In the genomic region with DNA sequence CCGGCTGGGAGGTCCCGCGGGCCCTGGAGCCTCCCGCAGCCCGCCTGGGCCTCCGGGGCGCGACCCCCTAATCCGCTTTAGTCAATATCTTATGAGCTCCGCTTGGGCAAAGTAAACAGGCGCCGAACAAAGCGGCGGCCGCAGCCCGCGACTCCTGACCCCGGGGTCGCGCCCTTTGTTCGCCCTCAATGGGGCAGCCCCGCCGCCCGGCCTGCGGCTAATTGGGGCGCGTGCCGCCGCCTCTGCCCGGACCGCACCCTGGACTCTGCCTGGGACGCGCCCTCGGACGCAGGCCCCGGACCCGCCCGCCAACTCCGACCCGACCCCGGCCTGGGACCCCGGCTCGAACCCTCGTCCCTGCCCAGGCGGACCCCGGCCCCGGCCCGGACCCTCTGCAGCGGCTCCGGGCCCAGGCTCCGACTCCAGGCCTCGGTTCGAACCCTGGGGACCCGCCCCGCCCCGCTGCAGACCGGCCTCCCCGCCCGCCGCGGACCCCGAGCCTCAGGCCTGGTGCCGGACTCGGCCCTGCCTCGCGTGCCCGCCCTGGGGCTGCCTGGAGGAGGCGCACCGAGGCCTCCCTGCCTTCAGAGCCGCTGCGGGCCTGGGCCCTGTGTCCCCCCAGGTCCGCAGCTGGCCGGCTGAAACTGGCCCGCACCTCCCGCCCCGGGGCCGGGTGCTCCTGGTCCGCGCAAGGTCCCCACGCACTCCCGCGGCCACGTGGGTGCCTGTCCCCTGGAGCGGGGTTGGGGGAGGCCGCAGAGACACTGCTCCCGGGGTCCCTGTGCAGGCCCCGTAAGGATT, we compare ENCODE assay signal across 11 cellular contexts.
DNase-seq lines count a peak whose midpoint lies in the region; ATAC-seq and TF ChIP-seq lines count a peak whose summit lies in the region.
"Had no signal": no experiment of that assay in that cellular context is flagged by ENCODE, and none has a peak within 500 bp of the region (broad histone marks: within the 10 kb centered on the region; RNA-seq: fewer than 3 reads in every experiment).

No MANE protein-coding gene starts in this region.

- H3K4me1 ChIP-seq in gastroesophageal sphincter, result peaks cover 7 to 100% (median 72%) of the 10 kb centered on the region in 3 donors
- H3K4me1 ChIP-seq in mucosa of stomach (ENCODE audit: control insufficient read depth, insufficient read depth, low read length), result peaks cover 84% of the 10 kb centered on the region
- H3K4me1 ChIP-seq in thyroid gland, result peaks cover 42 to 54% of the 10 kb centered on the region in 2 donors
- peaks cover 1% of the 10 kb centered on the region; the same call in 1 of the 2 replicates for H3K4me1 ChIP-seq in SJCRH30

- H3K27ac Mint-ChIP-seq in WTC11, result no peak overlapping the region
- H3K27ac Mint-ChIP-seq in endothelial cell (ENCODE audit: unreplicated experiment), result no peak overlapping the region

- H3K4me3 Mint-ChIP-seq in WTC11 (peak overlapping the region; percentile 31; the same call in 1 of the 2 replicates), endothelial cell (ENCODE audit: unreplicated experiment) (no peak overlapping the region)

- H3K27me3 Mint-ChIP-seq in WTC11 (ENCODE audit: low read depth) (peaks cover 54% of the 10 kb centered on the region), endothelial cell (ENCODE audit: unreplicated experiment) (peaks cover 11% of the 10 kb centered on the region)

- no peak for TF ChIP-seq CTCF in WTC11 (IDR thresholded peaks at IDR 0.05)
- no peak for TF ChIP-seq CTCF in gastroesophageal sphincter (IDR thresholded peaks at IDR 0.05)
- TF ChIP-seq CTCF in thyroid gland (IDR thresholded peaks at IDR 0.05), result no peak
- TF ChIP-seq CTCF in endothelial cell (IDR thresholded peaks at IDR 0.05; ENCODE audit: unreplicated experiment), result no peak

- WGBS in gastroesophageal sphincter (ENCODE audit: low coverage in 1 of 2), 2 donors, result 60% methylated on average over 1 of the region's 87 CpGs
- 77 to 79% methylated on average over 36 to 52 of the region's 87 CpGs for WGBS in thyroid gland, 2 donors

- H3K27me3 ChIP-seq in gastroesophageal sphincter (no peaks in the 10 kb centered on the region), mucosa of stomach (ENCODE audit: control insufficient read depth, insufficient read depth, low read length) (no peaks in the 10 kb centered on the region), thyroid gland (no peaks in the 10 kb centered on the region), SJCRH30 (no peaks in the 10 kb centered on the region)

- POLR2A ChIA-PET in WTC11 (lab: Charles Lee), result no interaction called here

- CTCF ChIA-PET in WTC11 (lab: Charles Lee), result interaction anchor here (0.8 to 2.4 kb wide), 7 partner anchors 12 to 67 kb away, joined by 3 to 16 read pairs (median 3); no protein-coding TSS in a partner anchor

- H3K27ac ChIP-seq in gastroesophageal sphincter (peak overlapping the region; percentile 98 to 100 (median 99)), thyroid gland (peak overlapping the region in 2 of 3 donors; percentile 22 to 98), SJCRH30 (no peak overlapping the region)
- H3K27ac ChIP-seq: KMS-11 had no signal

- peaks cover 0 to 7% of the 10 kb centered on the region in 2 donors for H3K36me3 ChIP-seq in gastroesophageal sphincter
- H3K36me3 ChIP-seq in mucosa of stomach (ENCODE audit: control insufficient read depth, insufficient read depth, low read length), result peaks cover 3% of the 10 kb centered on the region
- no peaks in the 10 kb centered on the region for H3K36me3 ChIP-seq in thyroid gland
- H3K36me3 ChIP-seq in SJCRH30, result no peaks in the 10 kb centered on the region; the same call in 1 of the 2 replicates

- intact Hi-C loops in thyroid gland (cut with DNase I), result no loop called here

- no peak for TF ChIP-seq EP300 in gastroesophageal sphincter (IDR thresholded peaks at IDR 0.05)

- H3K36me3 Mint-ChIP-seq in WTC11, result no peaks in the 10 kb centered on the region
- no peaks in the 10 kb centered on the region for H3K36me3 Mint-ChIP-seq in endothelial cell (ENCODE audit: low read depth, unreplicated experiment)

- TF ChIP-seq POLR2A in gastroesophageal sphincter (IDR thresholded peaks at IDR 0.05), result no peak
- TF ChIP-seq POLR2A in thyroid gland (IDR thresholded peaks at IDR 0.05), result no peak

- peak overlapping the region in 1 of 2 donors; percentile 12 for H3K4me3 ChIP-seq in gastroesophageal sphincter
- H3K4me3 ChIP-seq in mucosa of stomach (ENCODE audit: low read length), result no peak overlapping the region
- no peak overlapping the region for H3K4me3 ChIP-seq in thyroid gland (replicated peaks in 1 of 3)
- no peak overlapping the region for H3K4me3 ChIP-seq in SJCRH30

- H3K9me3 Mint-ChIP-seq in WTC11 (no peaks in the 10 kb centered on the region), endothelial cell (ENCODE audit: unreplicated experiment) (no peaks in the 10 kb centered on the region)

- H3K9ac ChIP-seq in mucosa of stomach (ENCODE audit: low read length), result peak overlapping the region; percentile 51
- H3K9ac ChIP-seq: KMS-11 had no signal

- no peaks in the 10 kb centered on the region for H3K4me1 Mint-ChIP-seq in WTC11
- H3K4me1 Mint-ChIP-seq in endothelial cell (ENCODE audit: unreplicated experiment), result no peaks in the 10 kb centered on the region

- H3K9me3 ChIP-seq in gastroesophageal sphincter (no peaks in the 10 kb centered on the region), mucosa of stomach (ENCODE audit: control insufficient read depth, low read length) (no peaks in the 10 kb centered on the region), thyroid gland (no peaks in the 10 kb centered on the region), SJCRH30 (replicated peaks) (no peaks in the 10 kb centered on the region)

- DNase-seq in WTC11 (ENCODE audit: low spot score) (peak; percentile 74), thyroid gland (no peak), endothelial cell (ENCODE audit: low spot score) (no peak), SJCRH30 (no peak), putamen (ENCODE audit: low spot score) (no peak), T1000 (lab: John Stamatoyannopoulos, UW) (no peak)
- DNase-seq: DMS153; stimulated activated CD4-positive, alpha-beta T cell treated with anti-CD3 and anti-CD28 coated beads, Interleukin-1b, Interleukin-23, amount 100 ng/mL, for 48 hours had no signal

- peak; percentile 88 for ATAC-seq in WTC11
- ATAC-seq in gastroesophageal sphincter, result no peak

TF ChIP-seq in WTC11, 78 proteins besides CTCF, POLR2A, EP300 and RAD21 (continues in another document):
- TF ChIP-seq SP1 (CRISPR knock-in tag; conservative IDR thresholded peaks at IDR 0.05) (peak; percentile 44; the same call in 1 of the 2 replicates), ZNF263 (CRISPR knock-in tag; IDR thresholded peaks at IDR 0.05; ENCODE audit: low read depth) (no peak), SMAD4 (CRISPR knock-in tag; IDR thresholded peaks at IDR 0.05) (no peak), FOXP1 (CRISPR knock-in tag; IDR thresholded peaks at IDR 0.05; ENCODE audit: borderline replicate concordance) (0 out of 2 replicates have a peak, but pooled peaks have one; percentile 59)
- TF ChIP-seq, protein P1, sequence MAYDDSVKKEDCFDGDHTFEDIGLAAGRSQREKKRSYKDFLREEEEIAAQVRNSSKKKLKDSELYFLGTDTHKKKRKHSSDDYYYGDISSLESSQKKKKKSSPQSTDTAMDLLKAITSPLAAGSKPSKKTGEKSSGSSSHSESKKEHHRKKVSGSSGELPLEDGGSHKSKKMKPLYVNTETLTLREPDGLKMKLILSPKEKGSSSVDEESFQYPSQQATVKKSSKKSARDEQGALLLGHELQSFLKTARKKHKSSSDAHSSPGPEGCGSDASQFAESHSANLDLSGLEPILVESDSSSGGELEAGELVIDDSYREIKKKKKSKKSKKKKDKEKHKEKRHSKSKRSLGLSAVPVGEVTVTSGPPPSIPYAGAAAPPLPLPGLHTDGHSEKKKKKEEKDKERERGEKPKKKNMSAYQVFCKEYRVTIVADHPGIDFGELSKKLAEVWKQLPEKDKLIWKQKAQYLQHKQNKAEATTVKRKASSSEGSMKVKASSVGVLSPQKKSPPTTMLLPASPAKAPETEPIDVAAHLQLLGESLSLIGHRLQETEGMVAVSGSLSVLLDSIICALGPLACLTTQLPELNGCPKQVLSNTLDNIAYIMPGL (CRISPR knock-in tag; IDR thresholded peaks at IDR 0.05), result peak; percentile 90
- TF ChIP-seq, protein P2, sequence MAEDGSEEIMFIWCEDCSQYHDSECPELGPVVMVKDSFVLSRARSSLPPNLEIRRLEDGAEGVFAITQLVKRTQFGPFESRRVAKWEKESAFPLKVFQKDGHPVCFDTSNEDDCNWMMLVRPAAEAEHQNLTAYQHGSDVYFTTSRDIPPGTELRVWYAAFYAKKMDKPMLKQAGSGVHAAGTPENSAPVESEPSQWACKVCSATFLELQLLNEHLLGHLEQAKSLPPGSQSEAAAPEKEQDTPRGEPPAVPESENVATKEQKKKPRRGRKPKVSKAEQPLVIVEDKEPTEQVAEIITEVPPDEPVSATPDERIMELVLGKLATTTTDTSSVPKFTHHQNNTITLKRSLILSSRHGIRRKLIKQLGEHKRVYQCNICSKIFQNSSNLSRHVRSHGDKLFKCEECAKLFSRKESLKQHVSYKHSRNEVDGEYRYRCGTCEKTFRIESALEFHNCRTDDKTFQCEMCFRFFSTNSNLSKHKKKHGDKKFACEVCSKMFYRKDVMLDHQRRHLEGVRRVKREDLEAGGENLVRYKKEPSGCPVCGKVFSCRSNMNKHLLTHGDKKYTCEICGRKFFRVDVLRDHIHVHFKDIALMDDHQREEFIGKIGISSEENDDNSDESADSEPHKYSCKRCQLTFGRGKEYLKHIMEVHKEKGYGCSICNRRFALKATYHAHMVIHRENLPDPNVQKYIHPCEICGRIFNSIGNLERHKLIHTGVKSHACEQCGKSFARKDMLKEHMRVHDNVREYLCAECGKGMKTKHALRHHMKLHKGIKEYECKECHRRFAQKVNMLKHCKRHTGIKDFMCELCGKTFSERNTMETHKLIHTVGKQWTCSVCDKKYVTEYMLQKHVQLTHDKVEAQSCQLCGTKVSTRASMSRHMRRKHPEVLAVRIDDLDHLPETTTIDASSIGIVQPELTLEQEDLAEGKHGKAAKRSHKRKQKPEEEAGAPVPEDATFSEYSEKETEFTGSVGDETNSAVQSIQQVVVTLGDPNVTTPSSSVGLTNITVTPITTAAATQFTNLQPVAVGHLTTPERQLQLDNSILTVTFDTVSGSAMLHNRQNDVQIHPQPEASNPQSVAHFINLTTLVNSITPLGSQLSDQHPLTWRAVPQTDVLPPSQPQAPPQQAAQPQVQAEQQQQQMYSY (CRISPR knock-in tag; IDR thresholded peaks at IDR 0.05), result peak; percentile 58; the same call in 1 of the 2 replicates
- TF ChIP-seq, protein P3, sequence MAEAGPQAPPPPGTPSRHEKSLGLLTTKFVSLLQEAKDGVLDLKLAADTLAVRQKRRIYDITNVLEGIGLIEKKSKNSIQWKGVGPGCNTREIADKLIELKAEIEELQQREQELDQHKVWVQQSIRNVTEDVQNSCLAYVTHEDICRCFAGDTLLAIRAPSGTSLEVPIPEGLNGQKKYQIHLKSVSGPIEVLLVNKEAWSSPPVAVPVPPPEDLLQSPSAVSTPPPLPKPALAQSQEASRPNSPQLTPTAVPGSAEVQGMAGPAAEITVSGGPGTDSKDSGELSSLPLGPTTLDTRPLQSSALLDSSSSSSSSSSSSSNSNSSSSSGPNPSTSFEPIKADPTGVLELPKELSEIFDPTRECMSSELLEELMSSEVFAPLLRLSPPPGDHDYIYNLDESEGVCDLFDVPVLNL (CRISPR knock-in tag; IDR thresholded peaks at IDR 0.05; ENCODE audit: borderline replicate concordance, low read depth), result peak; percentile 70; the same call in 1 of the 2 replicates
